ENCODE assay signal across 18 cellular contexts in genomic region chr22:28448625-28449024, GRCh38.
"Had no signal": no experiment of that assay in that cellular context is flagged by ENCODE, and none has a peak within 500 bp of the region (broad histone marks: within the 10 kb centered on the region; RNA-seq: fewer than 3 reads in every experiment).

No MANE protein-coding gene starts in this region.

- DNase-seq: effector memory CD8-positive, alpha-beta T cell; foreskin keratinocyte; head of caudate nucleus; hippocampal formation; left colon; mammary epithelial cell; naive thymus-derived CD4-positive, alpha-beta T cell; posterior cingulate gyrus; sigmoid colon; stimulated activated CD4-positive, alpha-beta T cell treated with anti-CD3 and anti-CD28 coated beads, Interleukin-2, amount 100 ng/mL, for 24 hours; stimulated activated CD4-positive, alpha-beta T cell treated with anti-CD3 and anti-CD28 coated beads, Interleukin-4, amount 100 ng/mL, for 4 hours; stimulated activated naive CD4-positive, alpha-beta T cell; stomach; substantia nigra; transverse colon had no signal

- ATAC-seq: effector memory CD8-positive, alpha-beta T cell; foreskin keratinocyte; left colon; naive thymus-derived CD4-positive, alpha-beta T cell had no signal

- H3K27ac ChIP-seq: foreskin keratinocyte, sigmoid colon, skin epidermis, stomach, thoracic aorta, transverse colon had no signal

- H3K27me3 ChIP-seq: foreskin keratinocyte, sigmoid colon, stomach, transverse colon had no signal

- H3K36me3 ChIP-seq: sigmoid colon, stomach, thoracic aorta, transverse colon had no signal

- FAIRE-seq: colon had no signal

- H3K9me3 ChIP-seq: stomach, thoracic aorta, transverse colon had no signal

- H3K4me3 ChIP-seq: sigmoid colon, skin epidermis, stomach, thoracic aorta, transverse colon had no signal

- H3K4me1 ChIP-seq: foreskin keratinocyte had no signal
